Comparison of ENCODE assay signal across 19 cellular contexts in genomic region chr10:60565492-60565891, GRCh38.
"Had no signal": no experiment of that assay in that cellular context is flagged by ENCODE, and none has a peak within 500 bp of the region (broad histone marks: within the 10 kb centered on the region; RNA-seq: fewer than 3 reads in every experiment).

No MANE protein-coding gene starts in this region.

- ATAC-seq: gastroesophageal sphincter; left cardiac atrium; naive thymus-derived CD4-positive, alpha-beta T cell; sciatic nerve had no signal

- H3K4me3 ChIP-seq: esophagus squamous epithelium, gastroesophageal sphincter, left ventricle myocardium inferior, lung, spleen, testis, tibial nerve had no signal

- H3K9me3 ChIP-seq: testis had no signal

- H3K4me1 ChIP-seq: esophagus squamous epithelium, testis had no signal

- H3K27ac Mint-ChIP-seq: stimulated activated naive B cell treated with anti-CD40 and anti-IgM and Interleukin-4, amounts not matched to agents 10 μg/mL and 1 μg/mL and 100 μg/mL, for 72 hours had no signal

- H3K36me3 ChIP-seq: esophagus squamous epithelium, gastroesophageal sphincter, left ventricle myocardium inferior, spleen, tibial nerve had no signal

- H3K27me3 Mint-ChIP-seq: naive thymus-derived CD4-positive, alpha-beta T cell; stimulated activated naive CD8-positive, alpha-beta T cell treated with anti-CD3 and anti-CD28 coated beads, Interleukin-15, amount 100 ng/mL, for 72 hours had no signal

- H3K27ac ChIP-seq: esophagus squamous epithelium, gastroesophageal sphincter, left ventricle myocardium inferior, spleen, testis, tibial nerve had no signal

- DNase-seq: effector memory CD4-positive, alpha-beta T cell; esophagus squamous epithelium; glutamatergic neuron; left cardiac atrium; left ventricle myocardium inferior; naive thymus-derived CD4-positive, alpha-beta T cell; posterior cingulate gyrus; spleen; stimulated activated CD4-positive, alpha-beta T cell treated with anti-CD3 and anti-CD28 coated beads, Interleukin-15, amount 100 ng/mL, for 24 hours; stimulated activated CD4-positive, alpha-beta T cell treated with anti-CD3 and anti-CD28 coated beads, Interleukin-1b, Interleukin-23, amount 100 ng/mL, for 48 hours; stimulated activated CD4-positive, alpha-beta T cell treated with anti-CD3 and anti-CD28 coated beads, Interleukin-4, amount 100 ng/mL, for 24 hours; stimulated activated naive B cell treated with anti-CD40 and anti-IgM and Interleukin-4, amounts not matched to agents 10 μg/mL and 1 μg/mL and 100 μg/mL, for 72 hours; stimulated activated naive CD8-positive, alpha-beta T cell treated with anti-CD3 and anti-CD28 coated beads, Interleukin-15, amount 100 ng/mL, for 72 hours; testis had no signal

- H3K27me3 ChIP-seq: esophagus squamous epithelium, gastroesophageal sphincter, spleen, testis, tibial nerve had no signal

- H3K4me3 Mint-ChIP-seq: neural crest cell; stimulated activated naive B cell treated with anti-CD40 and anti-IgM and Interleukin-4, amounts not matched to agents 10 μg/mL and 1 μg/mL and 100 μg/mL, for 72 hours had no signal

- H3K4me1 Mint-ChIP-seq: stimulated activated naive B cell treated with anti-CD40 and anti-IgM and Interleukin-4, amounts not matched to agents 10 μg/mL and 1 μg/mL and 100 μg/mL, for 72 hours had no signal
